Comparison of ENCODE assay signal across 11 cellular contexts in the genomic region with DNA sequence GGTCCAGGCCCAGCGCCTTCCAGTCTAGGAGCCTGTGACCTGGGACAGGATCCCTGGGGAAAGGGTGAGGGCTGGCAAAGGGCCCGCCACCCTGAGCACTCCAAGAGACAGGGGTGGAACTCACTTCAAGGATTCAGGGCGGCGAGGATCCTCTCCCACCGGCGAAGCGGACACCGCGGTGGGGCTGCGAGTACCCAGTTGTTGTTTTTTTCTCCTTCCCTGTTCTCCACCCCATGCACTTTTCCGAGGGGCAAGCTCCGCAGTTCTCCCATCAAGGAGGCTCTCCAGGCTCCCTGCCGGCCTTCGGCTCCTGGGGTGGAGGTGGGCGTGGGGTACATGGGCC. TPM values are rescaled to one million over a fixed set of nuclear protein-coding genes. Genes with fewer than 3 reads are reported as not detected.
DNase-seq lines count a peak whose midpoint lies in the region; ATAC-seq and TF ChIP-seq lines count a peak whose summit lies in the region.
"Had no signal": no experiment of that assay in that cellular context is flagged by ENCODE, and none has a peak within 500 bp of the region (broad histone marks: within the 10 kb centered on the region; RNA-seq: fewer than 3 reads in every experiment).

No MANE protein-coding gene starts in this region.

- H3K9me3 Mint-ChIP-seq in neural crest cell, result no peaks in the 10 kb centered on the region

- H3K4me1 ChIP-seq in BE2C, result no peaks in the 10 kb centered on the region
- no peaks in the 10 kb centered on the region for H3K4me1 ChIP-seq in RWPE2 (ENCODE audit: insufficient read depth, poor library complexity, severe bottlenecking)

- no peak overlapping the region for H3K27ac ChIP-seq in RWPE2 (ENCODE audit: poor library complexity, severe bottlenecking)
- H3K27ac ChIP-seq: spleen had no signal

- H3K27me3 ChIP-seq in BE2C (peaks cover 15% of the 10 kb centered on the region), RWPE2 (ENCODE audit: insufficient read depth, poor library complexity, severe bottlenecking) (peaks cover 8% of the 10 kb centered on the region)

- H3K36me3 Mint-ChIP-seq in neural crest cell (ENCODE audit: low read depth), result no peaks in the 10 kb centered on the region

- peaks cover 80% of the 10 kb centered on the region for H3K27me3 Mint-ChIP-seq in neural crest cell (ENCODE audit: low read depth)

- H3K36me3 ChIP-seq in BE2C (no peaks in the 10 kb centered on the region), RWPE2 (ENCODE audit: low read depth) (no peaks in the 10 kb centered on the region)
- H3K36me3 ChIP-seq: spleen had no signal

- H3K27ac Mint-ChIP-seq in neural crest cell (ENCODE audit: unreplicated experiment), result no peak overlapping the region

- no peaks in the 10 kb centered on the region for H3K4me1 Mint-ChIP-seq in neural crest cell

- H3K9me3 ChIP-seq in BE2C (no peaks in the 10 kb centered on the region), RWPE2 (ENCODE audit: severe bottlenecking) (no peaks in the 10 kb centered on the region)
- H3K9me3 ChIP-seq: spleen had no signal

- DNase-seq in BE2C (no peak), RWPE2 (ENCODE audit: low spot score) (peak; percentile 60), fibroblast of the aortic adventitia (ENCODE audit: low read depth) (no peak), neural crest cell (ENCODE audit: low read depth, low spot score) (no peak), hippocampal formation (lab: John Stamatoyannopoulos, UW) (no peak), hepatic stellate cell (ENCODE audit: low spot score) (no peak), NCI-H128 (lab: John Stamatoyannopoulos, UW; ENCODE audit: unreplicated experiment) (no peak)
- DNase-seq: foreskin melanocyte, NCI-H1092 treated with DMSO at 0.1 percent for 48 hours, spleen had no signal

- H3K4me3 Mint-ChIP-seq in neural crest cell, result peak overlapping the region; percentile 49

- ATAC-seq in RWPE2 (ENCODE audit: low read depth) (no peak), HG02759 (IDR thresholded peaks at IDR 0.05; ENCODE audit: unreplicated experiment) (no peak)

- no peak for TF ChIP-seq CTCF in BE2C (IDR thresholded peaks at IDR 0.05; ENCODE audit: low read depth, low read length)
- TF ChIP-seq CTCF in RWPE2 (IDR thresholded peaks at IDR 0.05; ENCODE audit: poor library complexity, severe bottlenecking), result no peak
- no peak for TF ChIP-seq CTCF in fibroblast of the aortic adventitia (IDR thresholded peaks at IDR 0.05; ENCODE audit: insufficient read depth, low read length)
- TF ChIP-seq CTCF in neural crest cell (conservative IDR thresholded peaks at IDR 0.05), result no peak

- H3K4me3 ChIP-seq in BE2C (ENCODE audit: low read depth, low read length), result peak overlapping the region; percentile 31
- H3K4me3 ChIP-seq in RWPE2 (ENCODE audit: severe bottlenecking), result peak overlapping the region; percentile 50
- peak overlapping the region; percentile 58 for H3K4me3 ChIP-seq in fibroblast of the aortic adventitia (ENCODE audit: low read depth, low read length)

RNA-seq across cellular contexts. Expression of gene PAQR5, which starts 0.4 kb away (rescaled TPM):
- polyA plus RNA-seq in BE2C (2012; ENCODE audit: insufficient read depth, insufficient read length, low read depth), result 0.40 TPM
- 13.2 TPM in 1 of 2 replicates, not detected in the other for total RNA-seq in fibroblast of the aortic adventitia (ENCODE audit: low replicate concordance)
- total RNA-seq in neural crest cell, result 0.16 and 0.21 TPM in 2 replicates
